ENCODE assay signal across 20 cellular contexts in genomic region chr6:110880651-110881050, GRCh38. TPM values are rescaled to one million over a fixed set of nuclear protein-coding genes. Genes with fewer than 3 reads are reported as not detected.
A peak's percentile ranks its signal among the peaks of the same experiment; 100 is the strongest.
DNase-seq lines count a peak whose midpoint lies in the region; ATAC-seq and TF ChIP-seq lines count a peak whose summit lies in the region.
"Had no signal": no experiment of that assay in that cellular context is flagged by ENCODE, and none has a peak within 500 bp of the region (broad histone marks: within the 10 kb centered on the region; RNA-seq: fewer than 3 reads in every experiment).

No MANE protein-coding gene starts in this region.

- H3K9ac ChIP-seq in Karpas-422 (ENCODE audit: low read length): no peak overlapping the region

- H3K4me1 Mint-ChIP-seq in activated naive CD8-positive, alpha-beta T cell treated with anti-CD3 and anti-CD28 coated beads, Interleukin-2, amount 50 U/mL, for 24 hours: peaks cover 85% of the 10 kb centered on the region
- H3K4me1 Mint-ChIP-seq in stimulated activated memory B cell treated with anti-CD40 and anti-IgM and Interleukin-4, amounts not matched to agents 10 μg/mL and 1 μg/mL and 100 μg/mL, for 72 hours: peaks cover 90% of the 10 kb centered on the region

- peak overlapping the region; percentile 77 for H3K27ac ChIP-seq in left ventricle myocardium inferior (replicated peaks)
- H3K27ac ChIP-seq in Karpas-422 (ENCODE audit: low read length): no peak overlapping the region
- H3K27ac ChIP-seq in WERI-Rb-1: no peak overlapping the region
- H3K27ac ChIP-seq: ascending aorta, ovary had no signal

- H3K79me2 ChIP-seq in Karpas-422 (ENCODE audit: low read length): peaks cover 100% of the 10 kb centered on the region

- intact Hi-C loops in left ventricle myocardium inferior (cut with micrococcal nuclease): no loop called here
- intact Hi-C loops in Right ventricle myocardium inferior (cut with DNase I): loop anchor here (5.0 kb wide), 1 partner anchor 338 kb away; no protein-coding TSS in a partner anchor

- ATAC-seq in Right ventricle myocardium inferior (no peak), esophagus mucosa (no peak)
- no peak for ATAC-seq in activated naive CD8-positive, alpha-beta T cell treated with anti-CD3 and anti-CD28 coated beads, Interleukin-2, amount 50 U/mL, for 24 hours
- ATAC-seq in stimulated activated memory B cell treated with anti-CD40 and anti-IgM and Interleukin-4, amounts not matched to agents 10 μg/mL and 1 μg/mL and 100 μg/mL, for 72 hours: no peak
- ATAC-seq: K562, Panc1 had no signal

- no peak overlapping the region for H3K4me3 ChIP-seq in left ventricle myocardium inferior
- no peak overlapping the region for H3K4me3 ChIP-seq in Karpas-422 (ENCODE audit: low read length)
- no peak overlapping the region for H3K4me3 ChIP-seq in WERI-Rb-1 (ENCODE audit: low read depth, low read length)
- H3K4me3 ChIP-seq: ascending aorta, K562, ovary had no signal

- TF ChIP-seq CTCF in left ventricle myocardium inferior (IDR thresholded peaks at IDR 0.05; ENCODE audit: borderline replicate concordance): no peak
- TF ChIP-seq CTCF in WERI-Rb-1 (IDR thresholded peaks at IDR 0.05; ENCODE audit: low read depth, low read length): no peak

- peak overlapping the region; percentile 97 for H3K4me3 Mint-ChIP-seq in activated naive CD8-positive, alpha-beta T cell treated with anti-CD3 and anti-CD28 coated beads, Interleukin-2, amount 50 U/mL, for 24 hours
- H3K4me3 Mint-ChIP-seq in stimulated activated memory B cell treated with anti-CD40 and anti-IgM and Interleukin-4, amounts not matched to agents 10 μg/mL and 1 μg/mL and 100 μg/mL, for 72 hours: peak overlapping the region; percentile 26

- no peaks in the 10 kb centered on the region for H3K9me2 ChIP-seq in Karpas-422 (replicated peaks; ENCODE audit: insufficient read depth, low read length)

- peaks cover 62% of the 10 kb centered on the region for H3K36me3 Mint-ChIP-seq in activated naive CD8-positive, alpha-beta T cell treated with anti-CD3 and anti-CD28 coated beads, Interleukin-2, amount 50 U/mL, for 24 hours (ENCODE audit: low read depth)
- H3K36me3 Mint-ChIP-seq in stimulated activated memory B cell treated with anti-CD40 and anti-IgM and Interleukin-4, amounts not matched to agents 10 μg/mL and 1 μg/mL and 100 μg/mL, for 72 hours: peaks cover 10% of the 10 kb centered on the region

- H3K4me1 ChIP-seq in left ventricle myocardium inferior (peaks cover 95% of the 10 kb centered on the region), Karpas-422 (ENCODE audit: low read length) (peaks cover 73% of the 10 kb centered on the region)

- peaks cover 97% of the 10 kb centered on the region for H4K20me1 ChIP-seq in Karpas-422 (ENCODE audit: insufficient read depth, low read depth, low read length)

- H3K27me3 Mint-ChIP-seq in activated naive CD8-positive, alpha-beta T cell treated with anti-CD3 and anti-CD28 coated beads, Interleukin-2, amount 50 U/mL, for 24 hours: no peaks in the 10 kb centered on the region
- no peaks in the 10 kb centered on the region for H3K27me3 Mint-ChIP-seq in stimulated activated memory B cell treated with anti-CD40 and anti-IgM and Interleukin-4, amounts not matched to agents 10 μg/mL and 1 μg/mL and 100 μg/mL, for 72 hours

- H2AFZ ChIP-seq in Karpas-422 (ENCODE audit: low read length): no peak overlapping the region

- H3K9me3 Mint-ChIP-seq in activated naive CD8-positive, alpha-beta T cell treated with anti-CD3 and anti-CD28 coated beads, Interleukin-2, amount 50 U/mL, for 24 hours: no peaks in the 10 kb centered on the region
- H3K9me3 Mint-ChIP-seq in stimulated activated memory B cell treated with anti-CD40 and anti-IgM and Interleukin-4, amounts not matched to agents 10 μg/mL and 1 μg/mL and 100 μg/mL, for 72 hours: no peaks in the 10 kb centered on the region
- H3K9me3 Mint-ChIP-seq: H9 had no signal

- DNase-seq in left ventricle myocardium inferior (no peak), Right ventricle myocardium inferior (ENCODE audit: missing footprints) (no peak), Karpas-422 (no peak), SIG-M5 (lab: John Stamatoyannopoulos, UW) (no peak), WERI-Rb-1 (no peak)
- no peak for DNase-seq in activated naive CD8-positive, alpha-beta T cell treated with anti-CD3 and anti-CD28 coated beads, Interleukin-2, amount 50 U/mL, for 24 hours
- DNase-seq: activated CD4-positive, CD25-positive, alpha-beta regulatory T cell; AML-193; cortex of kidney; DMS79 treated with DMSO at 0.1 percent for 48 hours; H9; mesendoderm; NCI-H1694 treated with DMSO at 0.1 percent for 48 hours; NCI-H524; ovary had no signal

- H3K27me3 ChIP-seq in left ventricle myocardium inferior (ENCODE audit: low read depth) (no peaks in the 10 kb centered on the region), Karpas-422 (ENCODE audit: low read length) (no peaks in the 10 kb centered on the region), WERI-Rb-1 (ENCODE audit: insufficient read depth, low read depth, severe bottlenecking) (no peaks in the 10 kb centered on the region)
- H3K27me3 ChIP-seq: ascending aorta, ovary had no signal

- H3K27ac Mint-ChIP-seq in activated naive CD8-positive, alpha-beta T cell treated with anti-CD3 and anti-CD28 coated beads, Interleukin-2, amount 50 U/mL, for 24 hours: peak overlapping the region; percentile 52
- H3K27ac Mint-ChIP-seq in stimulated activated memory B cell treated with anti-CD40 and anti-IgM and Interleukin-4, amounts not matched to agents 10 μg/mL and 1 μg/mL and 100 μg/mL, for 72 hours: peak overlapping the region; percentile 46

- no peaks in the 10 kb centered on the region for H3K36me3 ChIP-seq in left ventricle myocardium inferior
- H3K36me3 ChIP-seq in Karpas-422 (ENCODE audit: insufficient read depth, low read length): no peaks in the 10 kb centered on the region
- H3K36me3 ChIP-seq in WERI-Rb-1: peaks cover 3% of the 10 kb centered on the region
- H3K36me3 ChIP-seq: ascending aorta, ovary had no signal

- H3K9me3 ChIP-seq in left ventricle myocardium inferior (replicated peaks) (no peaks in the 10 kb centered on the region), Karpas-422 (ENCODE audit: low read length) (no peaks in the 10 kb centered on the region), WERI-Rb-1 (ENCODE audit: severe bottlenecking) (no peaks in the 10 kb centered on the region)
- H3K9me3 ChIP-seq: ascending aorta, ovary had no signal

- peak overlapping the region; percentile 83 for H3K4me2 ChIP-seq in Karpas-422 (ENCODE audit: low read depth, low read length, poor library complexity, severe bottlenecking)

RNA-seq across cellular contexts. Expression of gene AMD1, which starts 6.1 kb away (rescaled TPM):
- total RNA-seq in left ventricle myocardium inferior (72.8 TPM), Right ventricle myocardium inferior (84.9 TPM), esophagus mucosa (80.8 TPM)
- total RNA-seq in Karpas-422 (2014; rRNA removed; shearing (Covaris generic); ENCODE audit: low replicate concordance): 38.2 and 87.4 TPM in 2 replicates
